8 cellular contexts compared by ENCODE assay signal in the genomic region with DNA sequence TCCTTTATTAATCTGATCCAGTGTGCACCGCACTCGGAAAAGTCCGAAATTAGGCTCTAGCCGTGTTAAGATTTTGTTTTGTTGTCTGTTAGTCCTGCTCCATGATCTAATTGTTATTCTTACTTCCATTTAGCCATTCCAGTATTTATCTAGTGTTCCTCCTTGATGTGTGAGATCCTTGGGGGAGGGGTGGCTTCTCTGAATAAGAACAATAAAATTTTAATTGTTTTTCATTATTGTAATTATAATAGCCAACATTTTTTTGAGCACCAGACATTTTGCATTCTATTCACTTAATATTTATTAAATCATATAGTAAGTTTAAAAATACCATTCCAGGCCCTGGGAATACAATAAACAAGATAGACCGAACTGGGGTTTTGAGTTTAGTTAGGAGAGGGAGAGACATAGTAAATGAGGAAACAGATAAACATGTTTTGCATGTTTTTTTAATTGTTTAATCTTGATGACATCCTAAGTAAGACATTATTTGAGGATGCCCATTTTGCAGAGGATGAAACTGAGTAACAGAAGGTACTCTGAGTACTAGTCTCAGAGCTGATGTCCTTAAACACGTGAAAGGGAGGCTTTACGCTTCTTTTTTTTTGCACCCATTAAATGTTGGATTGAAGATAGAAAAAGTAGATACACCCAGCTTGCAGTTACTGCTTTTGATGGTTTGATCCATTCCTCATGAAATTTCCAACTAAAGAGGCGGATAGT. TPM values are rescaled to one million over a fixed set of nuclear protein-coding genes. Genes with fewer than 3 reads are reported as not detected.
DNase-seq lines count a peak whose midpoint lies in the region; ATAC-seq and TF ChIP-seq lines count a peak whose summit lies in the region.

No MANE protein-coding gene starts in this region.

- no peak for DNase-seq in activated T-cell treated with anti-CD3 and anti-CD28 coated beads, Interleukin-2, amount 50 U/mL, for 24 hours
- no peak for DNase-seq in activated T-cell treated with anti-CD3 and anti-CD28 coated beads, Interleukin-2, amount 50 U/mL, for 48 hours
- no peak for DNase-seq in kidney epithelial cell (ENCODE audit: low read depth)
- DNase-seq in tibial nerve (ENCODE audit: low spot score in 2 of 2): no peak
- no peak for DNase-seq in hypothalamus (lab: John Stamatoyannopoulos, UW)

- TF ChIP-seq EP300 in tibial nerve (IDR thresholded peaks at IDR 0.05): no peak

- TF ChIP-seq CTCF in kidney epithelial cell (IDR thresholded peaks at IDR 0.05; ENCODE audit: insufficient read depth, low read length, poor library complexity, severe bottlenecking) (no peak), tibial nerve (IDR thresholded peaks at IDR 0.05) (no peak)

- ATAC-seq in GM18867 (IDR thresholded peaks at IDR 0.05; ENCODE audit: unreplicated experiment) (no peak), GM18517 (IDR thresholded peaks at IDR 0.05; ENCODE audit: unreplicated experiment) (no peak)

- peaks cover 17% of the 10 kb centered on the region for H3K4me1 Mint-ChIP-seq in activated T-cell treated with anti-CD3 and anti-CD28 coated beads, Interleukin-2, amount 50 U/mL, for 24 hours (ENCODE audit: low read depth)
- H3K4me1 Mint-ChIP-seq in activated naive CD8-positive, alpha-beta T cell (ENCODE audit: low read depth): peaks cover 24% of the 10 kb centered on the region

- H3K4me3 Mint-ChIP-seq in activated T-cell treated with anti-CD3 and anti-CD28 coated beads, Interleukin-2, amount 50 U/mL, for 24 hours: peak overlapping the region; percentile 86
- peak overlapping the region; percentile 90 for H3K4me3 Mint-ChIP-seq in activated naive CD8-positive, alpha-beta T cell

- H3K36me3 ChIP-seq in kidney epithelial cell (ENCODE audit: control insufficient read depth, insufficient read depth, low read length): no peaks in the 10 kb centered on the region
- no peaks in the 10 kb centered on the region for H3K36me3 ChIP-seq in tibial nerve

- peaks cover 0 to 26% (median 12%) of the 10 kb centered on the region in 4 donors for H3K4me1 ChIP-seq in tibial nerve

- peaks cover 9% of the 10 kb centered on the region for H3K36me3 Mint-ChIP-seq in activated T-cell treated with anti-CD3 and anti-CD28 coated beads, Interleukin-2, amount 50 U/mL, for 24 hours (ENCODE audit: low read depth)
- H3K36me3 Mint-ChIP-seq in activated naive CD8-positive, alpha-beta T cell: no peaks in the 10 kb centered on the region

- no peaks in the 10 kb centered on the region for H3K27me3 Mint-ChIP-seq in activated T-cell treated with anti-CD3 and anti-CD28 coated beads, Interleukin-2, amount 50 U/mL, for 24 hours
- H3K27me3 Mint-ChIP-seq in activated naive CD8-positive, alpha-beta T cell: no peaks in the 10 kb centered on the region

- WGBS in tibial nerve, 2 donors: 37 to 47% methylated on average over 8 of the region's 8 CpGs

- no peaks in the 10 kb centered on the region for H3K9me3 ChIP-seq in tibial nerve

- no peaks in the 10 kb centered on the region for H3K27me3 ChIP-seq in kidney epithelial cell (ENCODE audit: control insufficient read depth, insufficient read depth, low read length)
- H3K27me3 ChIP-seq in tibial nerve: no peaks in the 10 kb centered on the region

- TF ChIP-seq POLR2A in tibial nerve (IDR thresholded peaks at IDR 0.05): no peak

- H3K27ac ChIP-seq in tibial nerve: peak overlapping the region in 3 of 4 donors; percentile 94 to 98 (median 95)

- H3K4me3 ChIP-seq in kidney epithelial cell (ENCODE audit: low read depth, low read length) (peak overlapping the region; percentile 53), tibial nerve (peak overlapping the region; percentile 72 to 91 (median 81))

- H3K27ac Mint-ChIP-seq in activated T-cell treated with anti-CD3 and anti-CD28 coated beads, Interleukin-2, amount 50 U/mL, for 24 hours: peak overlapping the region; percentile 88
- H3K27ac Mint-ChIP-seq in activated naive CD8-positive, alpha-beta T cell: peak overlapping the region; percentile 84

- H3K9me3 Mint-ChIP-seq in activated T-cell treated with anti-CD3 and anti-CD28 coated beads, Interleukin-2, amount 50 U/mL, for 24 hours: no peaks in the 10 kb centered on the region
- no peaks in the 10 kb centered on the region for H3K9me3 Mint-ChIP-seq in activated naive CD8-positive, alpha-beta T cell (ENCODE audit: low read depth)

RNA-seq across cellular contexts. Expression of gene CBFA2T2, which starts 1.2 kb away (rescaled TPM):
- 11.6 and 13.4 TPM in 2 replicates for total RNA-seq in kidney epithelial cell
- total RNA-seq in tibial nerve: 10 to 100 TPM; 16.7 to 22.5 (median 19.1) TPM

RNA-seq across cellular contexts. Expression of gene SNTA1, which starts 47.5 kb away (rescaled TPM):
- total RNA-seq in kidney epithelial cell (13.7 and 15.1 TPM in 2 replicates), tibial nerve (100 to 1,000 TPM in 2 of 4 donors, 10 to 100 TPM in 2; 44.1 to 120 (median 95.6) TPM)
